In genomic region chr7:95687759-95688343, GRCh38 we compare ENCODE assay signal across 1 cellular context.
TF ChIP-seq lines count a peak whose summit lies in the region.

No MANE protein-coding gene starts in this region.

TF ChIP-seq in HEK293, 187 proteins besides CTCF, POLR2A, EP300 and RAD21 (continued from another document):
- TF ChIP-seq ZXDB (tag by site-specific recombination; IDR thresholded peaks at IDR 0.05): no peak
